16 cellular contexts compared by ENCODE assay signal in genomic region chr6:42366011-42366705, GRCh38.
A peak's percentile ranks its signal among the peaks of the same experiment; 100 is the strongest.
DNase-seq lines count a peak whose midpoint lies in the region; ATAC-seq, FAIRE-seq and TF ChIP-seq lines count a peak whose summit lies in the region.
"Had no signal": no experiment of that assay in that cellular context is flagged by ENCODE, and none has a peak within 500 bp of the region (broad histone marks: within the 10 kb centered on the region; RNA-seq: fewer than 3 reads in every experiment).

No MANE protein-coding gene starts in this region.

- peaks cover 57% of the 10 kb centered on the region for H3K79me1 ChIP-seq in mesenchymal stem cell (replicated peaks; ENCODE audit: low read length, poor library complexity, severe bottlenecking)

- no peak overlapping the region for H3K9ac ChIP-seq in mammary epithelial cell (ENCODE audit: insufficient read depth, low read length)
- no peak overlapping the region for H3K9ac ChIP-seq in mesenchymal stem cell (ENCODE audit: low read length)

- H2BK120ac ChIP-seq in mesenchymal stem cell (ENCODE audit: low read depth, low read length): no peak overlapping the region

- H4K91ac ChIP-seq in mesenchymal stem cell (ENCODE audit: low read length): no peak overlapping the region

- no peaks in the 10 kb centered on the region for H3K27me3 Mint-ChIP-seq in MCF 10A (ENCODE audit: insufficient read depth, unreplicated experiment)
- H3K27me3 Mint-ChIP-seq in activated B cell treated with CpG ODN at 0.5 μM for 24 hours: no peaks in the 10 kb centered on the region

- H3K27ac ChIP-seq in mammary epithelial cell (ENCODE audit: insufficient read depth, low read depth, low read length) (no peak overlapping the region), mesenchymal stem cell (ENCODE audit: low read length, poor library complexity, severe bottlenecking) (no peak overlapping the region), small intestine (ENCODE audit: low read depth in 1 of 2, low read length in 1 of 2) (peak overlapping the region in 1 of 2 donors; percentile 92), gastroesophageal sphincter (no peak overlapping the region)
- H3K27ac ChIP-seq: foreskin keratinocyte, PC-9, WERI-Rb-1 had no signal

- H3K4me1 Mint-ChIP-seq in MCF 10A (ENCODE audit: insufficient read depth, unreplicated experiment) (peaks cover 32% of the 10 kb centered on the region), activated B cell treated with CpG ODN at 0.5 μM for 24 hours (peaks cover 44% of the 10 kb centered on the region)

- H2AK5ac ChIP-seq in mesenchymal stem cell (ENCODE audit: low read length, severe bottlenecking): no peak overlapping the region

- H2AFZ ChIP-seq in mammary epithelial cell (ENCODE audit: low read depth, low read length) (no peak overlapping the region), mesenchymal stem cell (ENCODE audit: low read depth, low read length) (no peak overlapping the region)
- H2AFZ ChIP-seq: PC-9 had no signal

- TF ChIP-seq CTCF in MCF 10A (IDR thresholded peaks at IDR 0.05; ENCODE audit: unreplicated experiment): no peak
- no peak for TF ChIP-seq CTCF in mammary epithelial cell (conservative IDR thresholded peaks at IDR 0.05 in 1 of 2, IDR thresholded peaks at IDR 0.05 in 1 of 2; ENCODE audit: extremely low read depth in 1 of 2, insufficient read depth in 1 of 2, low read depth in 1 of 2, low read length in 2 of 2)
- no peak for TF ChIP-seq CTCF in activated B cell treated with CpG ODN at 0.5 μM for 24 hours (IDR thresholded peaks at IDR 0.05)
- TF ChIP-seq CTCF in gastroesophageal sphincter (IDR thresholded peaks at IDR 0.05): no peak

- H3K23ac ChIP-seq in mesenchymal stem cell (ENCODE audit: low read length in 2 of 2): no peak overlapping the region

- no peak for TF ChIP-seq EP300 in gastroesophageal sphincter (IDR thresholded peaks at IDR 0.05)

- no peak overlapping the region for H2BK5ac ChIP-seq in mesenchymal stem cell (ENCODE audit: low read depth, low read length, poor library complexity, severe bottlenecking)

- H4K8ac ChIP-seq in mesenchymal stem cell (ENCODE audit: low read length): peak overlapping the region; percentile 35

- no peak overlapping the region for H3K4me3 Mint-ChIP-seq in MCF 10A (ENCODE audit: unreplicated experiment)
- H3K4me3 Mint-ChIP-seq in activated B cell treated with CpG ODN at 0.5 μM for 24 hours: no peak overlapping the region

- CTCF ChIA-PET in MCF 10A (lab: Yijun Ruan, JAX) (interaction anchor here (0.7 to 1.2 kb wide), 2 partner anchors 27 to 36 kb away, joined by 3 to 5 read pairs; no protein-coding TSS in a partner anchor), mammary epithelial cell (lab: Charles Lee; ENCODE audit: low non-redundant PET) (no interaction called here), activated B cell treated with CpG ODN at 0.5 μM for 24 hours (lab: Charles Lee) (interaction anchor here (1.8 kb wide), 1 partner anchor 181 kb away, joined by 5 read pairs; no protein-coding TSS in a partner anchor)

- 98% methylated on average over 5 of the region's 5 CpGs for WGBS in mammary epithelial cell (ENCODE audit: low coverage, missing lambda C conversion rate)
- WGBS in mesenchymal stem cell: 96% methylated on average over 5 of the region's 5 CpGs
- WGBS in small intestine, 3 donors: 85 to 93% (median 89%) methylated on average over 5 of the region's 5 CpGs
- WGBS in gastroesophageal sphincter (ENCODE audit: low coverage in 1 of 2), 2 donors: 83 to 98% methylated on average over 3 to 4 of the region's 5 CpGs

- peak overlapping the region in 1 of 2 experiments; percentile 49 for H3K18ac ChIP-seq in mesenchymal stem cell (ENCODE audit: low read depth in 1 of 2, low read length in 2 of 2)

- dilution Hi-C loops in mammary epithelial cell (cut with HindIII; ENCODE audit: low sequenced_read_pairs): no loop called here

- FAIRE-seq in small intestine (lab: Jason Lieb, UNC): no peak
- FAIRE-seq: endothelial cell of umbilical vein had no signal

- ATAC-seq in activated B cell treated with CpG ODN at 0.5 μM for 24 hours (ENCODE audit: low read depth): no peak
- no peak for ATAC-seq in GM21723 (IDR thresholded peaks at IDR 0.05; ENCODE audit: unreplicated experiment)
- ATAC-seq in gastroesophageal sphincter: no peak
- ATAC-seq: foreskin keratinocyte, left lobe of liver had no signal

- peaks cover 35% of the 10 kb centered on the region for H3K36me3 Mint-ChIP-seq in MCF 10A (ENCODE audit: insufficient read depth, unreplicated experiment)
- H3K36me3 Mint-ChIP-seq in activated B cell treated with CpG ODN at 0.5 μM for 24 hours (ENCODE audit: low read depth): no peaks in the 10 kb centered on the region

- H3K27ac Mint-ChIP-seq in MCF 10A (ENCODE audit: low read depth, unreplicated experiment): peak overlapping the region; percentile 91
- peak overlapping the region; percentile 79 for H3K27ac Mint-ChIP-seq in activated B cell treated with CpG ODN at 0.5 μM for 24 hours

- no peak overlapping the region for H3K4ac ChIP-seq in mesenchymal stem cell (ENCODE audit: low read depth in 1 of 2, low read length in 2 of 2)

- no peak overlapping the region for H2BK15ac ChIP-seq in mesenchymal stem cell (ENCODE audit: low read depth, poor library complexity, severe bottlenecking)

- H3K9me3 Mint-ChIP-seq in MCF 10A (ENCODE audit: unreplicated experiment) (peaks cover 7% of the 10 kb centered on the region), activated B cell treated with CpG ODN at 0.5 μM for 24 hours (no peaks in the 10 kb centered on the region)

- H3K4me2 ChIP-seq in mammary epithelial cell (ENCODE audit: insufficient read depth, low read depth, low read length) (no peak overlapping the region), mesenchymal stem cell (ENCODE audit: low read length, poor library complexity, severe bottlenecking) (no peak overlapping the region)
- H3K4me2 ChIP-seq: PC-9 had no signal

- POLR2A ChIA-PET in MCF 10A (lab: Yijun Ruan, JAX): interaction anchor here (0.9 to 1.6 kb wide), 2 partner anchors 37 to 198 kb away, joined by 3 to 4 read pairs; partner anchors contain the start of gene UBR2
- POLR2A ChIA-PET in activated B cell treated with CpG ODN at 0.5 μM for 24 hours (lab: Charles Lee): interaction anchor here (1.8 to 2.6 kb wide), 2 partner anchors 12 to 24 kb away, joined by 3 to 10 read pairs; no protein-coding TSS in a partner anchor

- H2BK12ac ChIP-seq in mesenchymal stem cell (ENCODE audit: low read length in 2 of 2): no peak overlapping the region

- TF ChIP-seq POLR2A in gastroesophageal sphincter (IDR thresholded peaks at IDR 0.05): no peak

- no peaks in the 10 kb centered on the region for H3K27me3 ChIP-seq in mammary epithelial cell (ENCODE audit: insufficient read depth, low read length)
- no peaks in the 10 kb centered on the region for H3K27me3 ChIP-seq in mesenchymal stem cell (ENCODE audit: control insufficient read depth in 1 of 2, insufficient read depth in 1 of 2, low read length in 2 of 2)
- no peaks in the 10 kb centered on the region for H3K27me3 ChIP-seq in small intestine (ENCODE audit: control insufficient read depth in 2 of 2, insufficient read depth in 2 of 2, low read length in 2 of 2)
- no peaks in the 10 kb centered on the region for H3K27me3 ChIP-seq in gastroesophageal sphincter
- H3K27me3 ChIP-seq: foreskin keratinocyte had no signal

- no peaks in the 10 kb centered on the region for H4K20me1 ChIP-seq in mammary epithelial cell (ENCODE audit: insufficient read depth, low read length)

- BruUV-seq in MCF 10A (replicated peaks; lab: Mats Ljungman, UMichigan) (no TSS peak), mammary epithelial cell (replicated peaks; lab: Mats Ljungman, UMichigan) (no TSS peak)

- H3K9me3 ChIP-seq in mammary epithelial cell (replicated peaks; ENCODE audit: insufficient read depth, low read length): no peaks in the 10 kb centered on the region
- H3K9me3 ChIP-seq in mesenchymal stem cell (ENCODE audit: control insufficient read depth, low read length): no peaks in the 10 kb centered on the region
- H3K9me3 ChIP-seq in small intestine (ENCODE audit: control insufficient read depth, low read depth): no peaks in the 10 kb centered on the region
- no peaks in the 10 kb centered on the region for H3K9me3 ChIP-seq in gastroesophageal sphincter

- no peaks in the 10 kb centered on the region for H3K79me2 ChIP-seq in mammary epithelial cell (ENCODE audit: insufficient read depth, low read length)

- no peak overlapping the region for H3K14ac ChIP-seq in mesenchymal stem cell (ENCODE audit: low read length in 2 of 2)

- H3K4me1 ChIP-seq in mammary epithelial cell (ENCODE audit: insufficient read depth, low read length): no peaks in the 10 kb centered on the region
- H3K4me1 ChIP-seq in mesenchymal stem cell (ENCODE audit: control insufficient read depth, insufficient read depth, low read depth, low read length): peaks cover 8% of the 10 kb centered on the region
- H3K4me1 ChIP-seq in small intestine (ENCODE audit: control insufficient read depth in 2 of 2, insufficient read depth in 1 of 2, low read depth in 1 of 2, low read length in 1 of 2): no peaks in the 10 kb centered on the region
- peaks cover 0 to 28% (median 0%) of the 10 kb centered on the region in 3 donors for H3K4me1 ChIP-seq in gastroesophageal sphincter
- H3K4me1 ChIP-seq: foreskin keratinocyte had no signal

- no peaks in the 10 kb centered on the region for H3K36me3 ChIP-seq in mammary epithelial cell (ENCODE audit: insufficient read depth, low read length)
- peaks cover 10 to 19% of the 10 kb centered on the region in 2 experiments for H3K36me3 ChIP-seq in mesenchymal stem cell (ENCODE audit: control insufficient read depth in 1 of 2, insufficient read depth in 2 of 2, low read depth in 1 of 2, low read length in 2 of 2)
- H3K36me3 ChIP-seq in small intestine (ENCODE audit: control insufficient read depth in 2 of 2, insufficient read depth in 2 of 2, low read length in 2 of 2): no peaks in the 10 kb centered on the region
- peaks cover 0 to 15% of the 10 kb centered on the region in 2 donors for H3K36me3 ChIP-seq in gastroesophageal sphincter
- H3K36me3 ChIP-seq: WERI-Rb-1 had no signal

- DNase-seq in MCF 10A (ENCODE audit: unreplicated experiment): no peak
- no peak for DNase-seq in mammary epithelial cell
- DNase-seq in activated B cell treated with CpG ODN at 0.5 μM for 24 hours: no peak
- DNase-seq in mesenchymal stem cell: no peak
- DNase-seq in small intestine: no peak
- DNase-seq in NCI-H2081 (lab: John Stamatoyannopoulos, UW): no peak
- DNase-seq: cerebellar nuclear complex, DMS79, foreskin keratinocyte, NCI-H1436 treated with DMSO at 0.1 percent for 48 hours, PC-9, WERI-Rb-1 had no signal

- in situ Hi-C loops in mammary epithelial cell (cut with MboI; ENCODE audit: low sequenced_read_pairs in 2 of 2): no loop called here

- intact Hi-C loops in MCF 10A (cut with micrococcal nuclease) (no loop called here), mammary epithelial cell (cut with micrococcal nuclease) (no loop called here), activated B cell treated with CpG ODN at 0.5 μM for 24 hours (cut with micrococcal nuclease) (no loop called here)

- H3K4me3 ChIP-seq in mammary epithelial cell (replicated peaks in 1 of 3; ENCODE audit: insufficient read depth in 1 of 3, low read depth in 2 of 3, low read length in 3 of 3): no peak overlapping the region
- no peak overlapping the region for H3K4me3 ChIP-seq in mesenchymal stem cell (ENCODE audit: insufficient read depth in 1 of 2, low read depth in 1 of 2, low read length in 2 of 2)
- H3K4me3 ChIP-seq in small intestine (ENCODE audit: low read depth in 1 of 2, low read length in 2 of 2): no peak overlapping the region
- H3K4me3 ChIP-seq in gastroesophageal sphincter: no peak overlapping the region
- H3K4me3 ChIP-seq: PC-9 had no signal
